ENCODE assay signal across 25 cellular contexts in genomic region chr19:45358213-45358792, GRCh38. TPM values are rescaled to one million over a fixed set of nuclear protein-coding genes. Genes with fewer than 3 reads are reported as not detected.
DNase-seq lines count a peak whose midpoint lies in the region; ATAC-seq, FAIRE-seq and TF ChIP-seq lines count a peak whose summit lies in the region.
"Had no signal": no experiment of that assay in that cellular context is flagged by ENCODE, and none has a peak within 500 bp of the region (broad histone marks: within the 10 kb centered on the region; RNA-seq: fewer than 3 reads in every experiment).

No MANE protein-coding gene starts in this region.

- no peak for TF ChIP-seq EP300 in HepG2 (IDR thresholded peaks at IDR 0.05; ENCODE audit: low read depth in 2 of 2, low read length in 2 of 2)
- TF ChIP-seq EP300 in HepG2 (CRISPR knock-in tag; IDR thresholded peaks at IDR 0.05; ENCODE audit: borderline replicate concordance) = no peak

- no peak overlapping the region for H3K4me3 Mint-ChIP-seq in astrocyte (ENCODE audit: unreplicated experiment)
- H3K4me3 Mint-ChIP-seq: IgD-negative memory B cell had no signal

- no peak for TF ChIP-seq RAD21 in HepG2 (CRISPR knock-in tag; IDR thresholded peaks at IDR 0.05)

- no peaks in the 10 kb centered on the region for H3K27me3 Mint-ChIP-seq in astrocyte (ENCODE audit: low read depth, unreplicated experiment)
- H3K27me3 Mint-ChIP-seq: IgD-negative memory B cell had no signal

- H3K4me1 ChIP-seq in HepG2 (ENCODE audit: insufficient read depth, low read length) (no peaks in the 10 kb centered on the region), right lobe of liver (no peaks in the 10 kb centered on the region), astrocyte (ENCODE audit: insufficient read depth, low read length) (no peaks in the 10 kb centered on the region), kidney (ENCODE audit: control insufficient read depth in 1 of 2, insufficient read depth in 1 of 2, low read depth in 1 of 2, low read length in 2 of 2) (no peaks in the 10 kb centered on the region)
- H3K4me1 ChIP-seq: BE2C had no signal

- H3K79me2 ChIP-seq in HepG2 (ENCODE audit: insufficient read depth, low read length) (no peaks in the 10 kb centered on the region), astrocyte (ENCODE audit: insufficient read depth, low read length) (no peaks in the 10 kb centered on the region)

- H3K4me2 ChIP-seq in HepG2 (ENCODE audit: low read depth, low read length) = no peak overlapping the region
- no peak overlapping the region for H3K4me2 ChIP-seq in astrocyte (ENCODE audit: low read length)

- intact Hi-C loops in HepG2 (cut with micrococcal nuclease; ENCODE audit: unreplicated experiment) (no loop called here), right lobe of liver (cut with DNase I) (no loop called here), kidney (cut with DNase I) (no loop called here)

- no TSS peak for BruUV-seq in HepG2 (replicated peaks; lab: Mats Ljungman, UMichigan)

- TF ChIP-seq CTCF in HepG2 (CRISPR knock-in tag; IDR thresholded peaks at IDR 0.05) (no peak), right lobe of liver (IDR thresholded peaks at IDR 0.05) (no peak), astrocyte (IDR thresholded peaks at IDR 0.05; ENCODE audit: insufficient read depth, low read depth, low read length) (no peak), kidney (IDR thresholded peaks at IDR 0.05; ENCODE audit: borderline replicate concordance, extremely low read depth, insufficient read depth) (no peak)

- TF ChIP-seq POLR2A in HepG2 (IDR thresholded peaks at IDR 0.05; ENCODE audit: insufficient read depth in 1 of 2, low read depth in 2 of 2, low read length in 2 of 2) = no peak
- TF ChIP-seq POLR2A in right lobe of liver (IDR thresholded peaks at IDR 0.05) = no peak

- H3K27ac Mint-ChIP-seq in astrocyte (ENCODE audit: unreplicated experiment) = peak overlapping the region; percentile 58
- H3K27ac Mint-ChIP-seq: IgD-negative memory B cell had no signal

- POLR2A ChIA-PET in HepG2 (lab: Yijun Ruan, JAX) = interaction anchor here (0.6 kb wide), 1 partner anchor 359 kb away, joined by 5 read pairs; no protein-coding TSS in a partner anchor

- 94% methylated on average over 12 of the region's 12 CpGs for WGBS in HepG2 (ENCODE audit: low lambda C conversion rate)
- WGBS in right lobe of liver (ENCODE audit: insufficient coverage, low coverage, low lambda C conversion rate, missing lambda C conversion rate) = 92% methylated on average over 6 of the region's 12 CpGs

- no peak overlapping the region for H3K4me3 ChIP-seq in HepG2 (replicated peaks in 1 of 3; ENCODE audit: insufficient read depth in 1 of 3, low read depth in 2 of 3, low read length in 3 of 3)
- H3K4me3 ChIP-seq in right lobe of liver = no peak overlapping the region
- H3K4me3 ChIP-seq in astrocyte (ENCODE audit: insufficient read depth, low read depth, low read length) = no peak overlapping the region
- H3K4me3 ChIP-seq in kidney (ENCODE audit: low read length in 2 of 2) = no peak overlapping the region
- H3K4me3 ChIP-seq: SK-N-MC had no signal

- H3K36me3 Mint-ChIP-seq in astrocyte (ENCODE audit: low read depth, unreplicated experiment) = peaks cover 53% of the 10 kb centered on the region

- H3K27me3 ChIP-seq in HepG2 (ENCODE audit: control insufficient read depth in 1 of 2, insufficient read depth in 2 of 2, low read length in 2 of 2) = no peaks in the 10 kb centered on the region
- no peaks in the 10 kb centered on the region for H3K27me3 ChIP-seq in right lobe of liver
- no peaks in the 10 kb centered on the region for H3K27me3 ChIP-seq in astrocyte (ENCODE audit: insufficient read depth, low read length)
- H3K27me3 ChIP-seq: BE2C had no signal

- DNase-seq in HepG2 (ENCODE audit: low spot score) (no peak), right lobe of liver (no peak), astrocyte (ENCODE audit: low read depth) (no peak), kidney (peak; percentile 59), frontal cortex (ENCODE audit: low spot score in 2 of 2) (no peak)
- DNase-seq: BE2C, COR-L47, DND-41, Karpas-422, MV-4-11, NCI-H1105 treated with DMSO at 0.1 percent for 48 hours, NCI-H2029 treated with DMSO at 0.1 percent for 48 hours, NCI-H345, NCI-H524 treated with DMSO at 0.1 percent for 48 hours, PC-3, SHP77 treated with DMSO at 0.1 percent for 48 hours had no signal

- no peaks in the 10 kb centered on the region for H3K9me3 Mint-ChIP-seq in astrocyte (ENCODE audit: unreplicated experiment)
- H3K9me3 Mint-ChIP-seq: IgD-negative memory B cell had no signal

- ATAC-seq in HepG2 = no peak
- no peak for ATAC-seq in right lobe of liver
- ATAC-seq in GM21786 (IDR thresholded peaks at IDR 0.05; ENCODE audit: unreplicated experiment) = no peak
- ATAC-seq in GM19324 (IDR thresholded peaks at IDR 0.05; ENCODE audit: low FRiP score, unreplicated experiment) = no peak
- ATAC-seq in GM21529 (IDR thresholded peaks at IDR 0.05; ENCODE audit: unreplicated experiment) = no peak
- ATAC-seq: PC-3 had no signal

- CTCF ChIA-PET in HepG2 (lab: Yijun Ruan, JAX; ENCODE audit: low intra/inter-chr PET ratio, low total read pairs) = no interaction called here

- in situ Hi-C loops in HepG2 (cut with HindIII; ENCODE audit: extremely low pct_ligation_motif_present, low pct_unique_long_range_greater_than_20kb) = no loop called here

- FAIRE-seq in HepG2 (lab: Jason Lieb, UNC) (no peak), astrocyte (lab: Jason Lieb, UNC) (no peak), kidney (lab: Jason Lieb, UNC) (no peak), frontal cortex (lab: Jason Lieb, UNC) (no peak)
- FAIRE-seq: GM12891, H1 had no signal

- H3K27ac ChIP-seq in HepG2 (ENCODE audit: extremely low read length, insufficient read depth, low read length) (no peak overlapping the region), right lobe of liver (no peak overlapping the region), astrocyte (ENCODE audit: low read depth, low read length) (no peak overlapping the region), kidney (ENCODE audit: low read depth in 2 of 2, low read length in 2 of 2) (no peak overlapping the region)
- H3K27ac ChIP-seq: SK-N-MC had no signal

- peaks cover 24 to 69% of the 10 kb centered on the region in 2 experiments for H3K36me3 ChIP-seq in HepG2 (replicated peaks in 1 of 2; ENCODE audit: control insufficient read depth in 1 of 2, insufficient read depth in 2 of 2, low read length in 2 of 2)
- peaks cover 0 to 5% (median 0%) of the 10 kb centered on the region in 4 donors for H3K36me3 ChIP-seq in right lobe of liver
- peaks cover 6% of the 10 kb centered on the region for H3K36me3 ChIP-seq in astrocyte (ENCODE audit: insufficient read depth, low read length)
- peaks cover 3 to 11% of the 10 kb centered on the region in 2 donors for H3K36me3 ChIP-seq in kidney (ENCODE audit: control insufficient read depth in 1 of 2, insufficient read depth in 2 of 2, low read length in 2 of 2)

- no peaks in the 10 kb centered on the region for H3K4me1 Mint-ChIP-seq in astrocyte (ENCODE audit: low read depth, unreplicated experiment)

- 0 out of 2 replicates have a peak, but pooled peaks cover 3% of the 10 kb centered on the region for H4K20me1 ChIP-seq in HepG2 (ENCODE audit: insufficient read depth, low read length)
- peaks cover 29% of the 10 kb centered on the region for H4K20me1 ChIP-seq in astrocyte (ENCODE audit: insufficient read depth, low read length)

- no peak overlapping the region for H3K9ac ChIP-seq in HepG2 (ENCODE audit: insufficient read depth, low read depth, low read length)
- H3K9ac ChIP-seq in astrocyte (ENCODE audit: low read length) = no peak overlapping the region
- H3K9ac ChIP-seq in kidney (ENCODE audit: low read length in 2 of 2) = no peak overlapping the region

- H3K9me3 ChIP-seq in HepG2 (ENCODE audit: low read length) = no peaks in the 10 kb centered on the region
- no peaks in the 10 kb centered on the region for H3K9me3 ChIP-seq in right lobe of liver
- H3K9me3 ChIP-seq in astrocyte (ENCODE audit: insufficient read depth, low read depth, low read length) = peaks cover 2% of the 10 kb centered on the region
- no peaks in the 10 kb centered on the region for H3K9me3 ChIP-seq in kidney (ENCODE audit: control insufficient read depth in 1 of 2, low read length in 2 of 2)
- H3K9me3 ChIP-seq: BE2C had no signal

- H2AFZ ChIP-seq in HepG2 (ENCODE audit: low read length) (no peak overlapping the region), astrocyte (ENCODE audit: low read depth, low read length) (no peak overlapping the region)

RNA-seq across cellular contexts. Expression of gene ERCC2, which starts 12.1 kb away (rescaled TPM):
- total RNA-seq in HepG2 (2016; rRNA removed; fragmentation: Illumina TruSeq; extraction: Trizol) = 20.5 and 25.4 TPM in 2 replicates
- 4.8 and 6.0 TPM in 2 replicates for total RNA-seq in HepG2 (2016; cell fraction: cytosol; rRNA removed; fragmentation: Illumina TruSeq; extraction: Trizol; ENCODE audit: low read depth)
- 17.4 and 24.0 TPM in 2 replicates for total RNA-seq in HepG2 (2016; cell fraction: insoluble cytoplasmic fraction; rRNA removed; fragmentation: Illumina TruSeq; extraction: Trizol)
- total RNA-seq in HepG2 (2016; cell fraction: membrane; rRNA removed; fragmentation: Illumina TruSeq; extraction: Trizol) = 10.7 and 11.8 TPM in 2 replicates
- 18.4 and 26.1 TPM in 2 replicates for total RNA-seq in HepG2 (2016; cell fraction: nucleus; rRNA removed; fragmentation: Illumina TruSeq; extraction: Trizol)
- polyA plus RNA-seq in HepG2 (2011; rRNA removed) = 49.2 and 63.4 TPM in 2 replicates
- polyA plus RNA-seq in HepG2 (2011; cell fraction: cytosol; rRNA removed) = 18.2 and 21.9 TPM in 2 replicates
- 186 and 287 TPM in 2 replicates for polyA plus RNA-seq in HepG2 (2011; cell fraction: nucleus; rRNA removed)
- polyA plus RNA-seq in HepG2 (2012) = 34.7 and 38.8 TPM in 2 replicates
- 6.0 and 6.6 TPM in 2 replicates for polyA plus RNA-seq in HepG2 (2016; cell fraction: cytosol; fragmentation: Illumina TruSeq; extraction: Trizol; ENCODE audit: low read depth)
- polyA plus RNA-seq in HepG2 (2016; cell fraction: insoluble cytoplasmic fraction; fragmentation: Illumina TruSeq; extraction: Trizol; ENCODE audit: low read depth) = 21.0 and 26.5 TPM in 2 replicates
- 12.1 and 13.4 TPM in 2 replicates for polyA plus RNA-seq in HepG2 (2016; cell fraction: membrane; fragmentation: Illumina TruSeq; extraction: Trizol; ENCODE audit: low read depth)
- polyA plus RNA-seq in HepG2 (2016; cell fraction: nucleus; fragmentation: Illumina TruSeq; extraction: Trizol; ENCODE audit: insufficient read depth, low read depth) = 89.8 and 93.0 TPM in 2 replicates
- polyA minus RNA-seq in HepG2 (2011; rRNA and poly(A)+ RNA removed; ENCODE audit: low replicate concordance) = 22.0 and 75.7 TPM in 2 replicates
- polyA minus RNA-seq in HepG2 (2011; cell fraction: cytosol; rRNA and poly(A)+ RNA removed) = 19.7 and 20.4 TPM in 2 replicates
- 28.0 and 29.0 TPM in 2 replicates for polyA minus RNA-seq in HepG2 (2011; cell fraction: nucleus; rRNA and poly(A)+ RNA removed)
- 10 to 100 TPM in 5 of 6 experiments, 1 to 10 TPM in 1; 9.8 to 13.7 (median 11.3) TPM for total RNA-seq in right lobe of liver
- 38.9 and 44.7 TPM in 2 replicates for total RNA-seq in astrocyte
- total RNA-seq in kidney = 19.0 TPM
- 16.7 TPM for polyA plus RNA-seq in kidney (ENCODE audit: insufficient read depth, low read depth, low replicate concordance)
- total RNA-seq in frontal cortex = 14.3 TPM

RNA-seq across cellular contexts. Expression of gene KLC3, which starts 17.8 kb away (rescaled TPM):
- total RNA-seq in HepG2 (2016; rRNA removed; fragmentation: Illumina TruSeq; extraction: Trizol) (not detected in 2 replicates), right lobe of liver (under 1 TPM in 2 of 6 experiments, not detected in 4; 0.22 to 0.26 TPM), astrocyte (0.62 and 1.2 TPM in 2 replicates), kidney (3.3 TPM), frontal cortex (0.41 TPM)
- total RNA-seq in HepG2 (2016; cell fraction: cytosol; rRNA removed; fragmentation: Illumina TruSeq; extraction: Trizol; ENCODE audit: low read depth) = not detected in 2 replicates
- total RNA-seq in HepG2 (2016; cell fraction: insoluble cytoplasmic fraction; rRNA removed; fragmentation: Illumina TruSeq; extraction: Trizol) = not detected in 2 replicates
- total RNA-seq in HepG2 (2016; cell fraction: membrane; rRNA removed; fragmentation: Illumina TruSeq; extraction: Trizol) = not detected in 2 replicates
- total RNA-seq in HepG2 (2016; cell fraction: nucleus; rRNA removed; fragmentation: Illumina TruSeq; extraction: Trizol) = not detected in 2 replicates
- polyA plus RNA-seq in HepG2 (2011; rRNA removed) (0.13 and 0.26 TPM in 2 replicates), kidney (ENCODE audit: insufficient read depth, low read depth, low replicate concordance) (4.5 TPM)
- polyA plus RNA-seq in HepG2 (2011; cell fraction: cytosol; rRNA removed) = 0.09 and 0.20 TPM in 2 replicates
- 0.37 and 0.40 TPM in 2 replicates for polyA plus RNA-seq in HepG2 (2011; cell fraction: nucleus; rRNA removed)
- 0.15 TPM in 1 of 2 replicates, not detected in the other for polyA plus RNA-seq in HepG2 (2012)
- polyA plus RNA-seq in HepG2 (2016; cell fraction: cytosol; fragmentation: Illumina TruSeq; extraction: Trizol; ENCODE audit: low read depth) = not detected in 2 replicates
- not detected in 2 replicates for polyA plus RNA-seq in HepG2 (2016; cell fraction: insoluble cytoplasmic fraction; fragmentation: Illumina TruSeq; extraction: Trizol; ENCODE audit: low read depth)
- polyA plus RNA-seq in HepG2 (2016; cell fraction: membrane; fragmentation: Illumina TruSeq; extraction: Trizol; ENCODE audit: low read depth) = not detected in 2 replicates
- polyA plus RNA-seq in HepG2 (2016; cell fraction: nucleus; fragmentation: Illumina TruSeq; extraction: Trizol; ENCODE audit: insufficient read depth, low read depth) = not detected in 2 replicates
- polyA minus RNA-seq in HepG2 (2011; rRNA and poly(A)+ RNA removed; ENCODE audit: low replicate concordance) = 0.46 TPM in 1 of 2 replicates, not detected in the other
- not detected in 2 replicates for polyA minus RNA-seq in HepG2 (2011; cell fraction: cytosol; rRNA and poly(A)+ RNA removed)
- polyA minus RNA-seq in HepG2 (2011; cell fraction: nucleus; rRNA and poly(A)+ RNA removed) = not detected in 2 replicates
- polyA plus RNA-seq: IgD-negative memory B cell had no signal

RNA-seq across cellular contexts. Expression of gene CKM, which starts 35.6 kb away (rescaled TPM):
- 0.27 and 0.80 TPM in 2 replicates for total RNA-seq in HepG2 (2016; rRNA removed; fragmentation: Illumina TruSeq; extraction: Trizol)
- 0.30 TPM in 1 of 2 replicates, not detected in the other for total RNA-seq in HepG2 (2016; cell fraction: cytosol; rRNA removed; fragmentation: Illumina TruSeq; extraction: Trizol; ENCODE audit: low read depth)
- total RNA-seq in HepG2 (2016; cell fraction: insoluble cytoplasmic fraction; rRNA removed; fragmentation: Illumina TruSeq; extraction: Trizol) = 0.25 and 0.58 TPM in 2 replicates
- total RNA-seq in HepG2 (2016; cell fraction: membrane; rRNA removed; fragmentation: Illumina TruSeq; extraction: Trizol) = 0.28 TPM in 2 replicates
- total RNA-seq in HepG2 (2016; cell fraction: nucleus; rRNA removed; fragmentation: Illumina TruSeq; extraction: Trizol) = not detected in 2 replicates
- 0.54 and 0.59 TPM in 2 replicates for polyA plus RNA-seq in HepG2 (2011; rRNA removed)
- polyA plus RNA-seq in HepG2 (2011; cell fraction: cytosol; rRNA removed) = 0.85 and 1.2 TPM in 2 replicates
- 0.69 and 0.71 TPM in 2 replicates for polyA plus RNA-seq in HepG2 (2011; cell fraction: nucleus; rRNA removed)
- 1.1 and 1.2 TPM in 2 replicates for polyA plus RNA-seq in HepG2 (2012)
- polyA plus RNA-seq in HepG2 (2016; cell fraction: cytosol; fragmentation: Illumina TruSeq; extraction: Trizol; ENCODE audit: low read depth) = 0.33 TPM in 2 replicates
- 0.42 and 0.59 TPM in 2 replicates for polyA plus RNA-seq in HepG2 (2016; cell fraction: insoluble cytoplasmic fraction; fragmentation: Illumina TruSeq; extraction: Trizol; ENCODE audit: low read depth)
- 0.19 and 0.22 TPM in 2 replicates for polyA plus RNA-seq in HepG2 (2016; cell fraction: membrane; fragmentation: Illumina TruSeq; extraction: Trizol; ENCODE audit: low read depth)
- 0.38 and 0.65 TPM in 2 replicates for polyA plus RNA-seq in HepG2 (2016; cell fraction: nucleus; fragmentation: Illumina TruSeq; extraction: Trizol; ENCODE audit: insufficient read depth, low read depth)
- 0.16 TPM in 1 of 2 replicates, not detected in the other for polyA minus RNA-seq in HepG2 (2011; rRNA and poly(A)+ RNA removed; ENCODE audit: low replicate concordance)
- 0.49 TPM in 1 of 2 replicates, not detected in the other for polyA minus RNA-seq in HepG2 (2011; cell fraction: cytosol; rRNA and poly(A)+ RNA removed)
- polyA minus RNA-seq in HepG2 (2011; cell fraction: nucleus; rRNA and poly(A)+ RNA removed) = 0.26 TPM in 1 of 2 replicates, not detected in the other
- 10 to 100 TPM in 1 of 6 experiments, 1 to 10 TPM in 2, under 1 TPM in 2, not detected in 1; 0.42 to 25.6 (median 1.1) TPM for total RNA-seq in right lobe of liver
- not detected in 2 replicates for total RNA-seq in astrocyte
- total RNA-seq in kidney = not detected
- polyA plus RNA-seq in kidney (ENCODE audit: insufficient read depth, low read depth, low replicate concordance) = 1.3 TPM
- total RNA-seq in frontal cortex = not detected
- total RNA-seq: A673, H1, M059J, PC-3 had no signal
- polyA plus RNA-seq: IgD-negative memory B cell had no signal

RNA-seq across cellular contexts. Expression of gene PPP1R13L, which starts 46.6 kb away (rescaled TPM):
- 1.3 and 1.6 TPM in 2 replicates for total RNA-seq in HepG2 (2016; rRNA removed; fragmentation: Illumina TruSeq; extraction: Trizol)
- 1.1 TPM in 2 replicates for total RNA-seq in HepG2 (2016; cell fraction: cytosol; rRNA removed; fragmentation: Illumina TruSeq; extraction: Trizol; ENCODE audit: low read depth)
- 1.5 and 1.9 TPM in 2 replicates for total RNA-seq in HepG2 (2016; cell fraction: insoluble cytoplasmic fraction; rRNA removed; fragmentation: Illumina TruSeq; extraction: Trizol)
- total RNA-seq in HepG2 (2016; cell fraction: membrane; rRNA removed; fragmentation: Illumina TruSeq; extraction: Trizol) = 2.2 and 2.4 TPM in 2 replicates
- 3.1 and 3.3 TPM in 2 replicates for total RNA-seq in HepG2 (2016; cell fraction: nucleus; rRNA removed; fragmentation: Illumina TruSeq; extraction: Trizol)
- 6.6 and 8.8 TPM in 2 replicates for polyA plus RNA-seq in HepG2 (2011; rRNA removed)
- polyA plus RNA-seq in HepG2 (2011; cell fraction: cytosol; rRNA removed) = 3.8 and 5.5 TPM in 2 replicates
- 38.9 and 47.2 TPM in 2 replicates for polyA plus RNA-seq in HepG2 (2011; cell fraction: nucleus; rRNA removed)
- 18.0 and 19.6 TPM in 2 replicates for polyA plus RNA-seq in HepG2 (2012)
- 0.78 and 1.1 TPM in 2 replicates for polyA plus RNA-seq in HepG2 (2016; cell fraction: cytosol; fragmentation: Illumina TruSeq; extraction: Trizol; ENCODE audit: low read depth)
- 3.8 and 3.9 TPM in 2 replicates for polyA plus RNA-seq in HepG2 (2016; cell fraction: insoluble cytoplasmic fraction; fragmentation: Illumina TruSeq; extraction: Trizol; ENCODE audit: low read depth)
- 1.6 and 1.9 TPM in 2 replicates for polyA plus RNA-seq in HepG2 (2016; cell fraction: membrane; fragmentation: Illumina TruSeq; extraction: Trizol; ENCODE audit: low read depth)
- 8.3 and 10.5 TPM in 2 replicates for polyA plus RNA-seq in HepG2 (2016; cell fraction: nucleus; fragmentation: Illumina TruSeq; extraction: Trizol; ENCODE audit: insufficient read depth, low read depth)
- 6.9 and 17.3 TPM in 2 replicates for polyA minus RNA-seq in HepG2 (2011; rRNA and poly(A)+ RNA removed; ENCODE audit: low replicate concordance)
- polyA minus RNA-seq in HepG2 (2011; cell fraction: cytosol; rRNA and poly(A)+ RNA removed) = 13.4 and 14.9 TPM in 2 replicates
- polyA minus RNA-seq in HepG2 (2011; cell fraction: nucleus; rRNA and poly(A)+ RNA removed) = 8.0 and 9.2 TPM in 2 replicates
- total RNA-seq in right lobe of liver = 10 to 100 TPM in 4 of 6 experiments, 1 to 10 TPM in 2; 6.9 to 22.9 (median 14.6) TPM
- total RNA-seq in astrocyte = 56.6 and 56.7 TPM in 2 replicates
- 32.4 TPM for total RNA-seq in kidney
- 21.4 TPM for polyA plus RNA-seq in kidney (ENCODE audit: insufficient read depth, low read depth, low replicate concordance)
- total RNA-seq in frontal cortex = under 0.01 TPM

RNA-seq across cellular contexts. Expression of gene POLR1G, which starts 48.1 kb away (rescaled TPM):
- total RNA-seq in HepG2 (2016; rRNA removed; fragmentation: Illumina TruSeq; extraction: Trizol) (20.8 and 23.3 TPM in 2 replicates), right lobe of liver (1 to 10 TPM; 1.3 to 4.5 (median 3.2) TPM), astrocyte (10.9 and 12.8 TPM in 2 replicates), kidney (3.9 TPM), frontal cortex (3.7 TPM)
- total RNA-seq in HepG2 (2016; cell fraction: cytosol; rRNA removed; fragmentation: Illumina TruSeq; extraction: Trizol; ENCODE audit: low read depth) = 2.6 TPM in 2 replicates
- total RNA-seq in HepG2 (2016; cell fraction: insoluble cytoplasmic fraction; rRNA removed; fragmentation: Illumina TruSeq; extraction: Trizol) = 19.8 and 20.1 TPM in 2 replicates
- total RNA-seq in HepG2 (2016; cell fraction: membrane; rRNA removed; fragmentation: Illumina TruSeq; extraction: Trizol) = 7.7 and 8.2 TPM in 2 replicates
- total RNA-seq in HepG2 (2016; cell fraction: nucleus; rRNA removed; fragmentation: Illumina TruSeq; extraction: Trizol) = 9.2 and 11.6 TPM in 2 replicates
- polyA plus RNA-seq in HepG2 (2011; rRNA removed) (3.5 and 4.3 TPM in 2 replicates), kidney (ENCODE audit: insufficient read depth, low read depth, low replicate concordance) (2.4 TPM)
- polyA plus RNA-seq in HepG2 (2011; cell fraction: cytosol; rRNA removed) = 2.5 and 3.4 TPM in 2 replicates
- 2.3 and 2.6 TPM in 2 replicates for polyA plus RNA-seq in HepG2 (2011; cell fraction: nucleus; rRNA removed)
- polyA plus RNA-seq in HepG2 (2012) = 3.3 and 3.7 TPM in 2 replicates
- polyA plus RNA-seq in HepG2 (2016; cell fraction: cytosol; fragmentation: Illumina TruSeq; extraction: Trizol; ENCODE audit: low read depth) = 1.6 and 1.7 TPM in 2 replicates
- polyA plus RNA-seq in HepG2 (2016; cell fraction: insoluble cytoplasmic fraction; fragmentation: Illumina TruSeq; extraction: Trizol; ENCODE audit: low read depth) = 21.9 and 22.7 TPM in 2 replicates
- 5.1 and 5.5 TPM in 2 replicates for polyA plus RNA-seq in HepG2 (2016; cell fraction: membrane; fragmentation: Illumina TruSeq; extraction: Trizol; ENCODE audit: low read depth)
- polyA plus RNA-seq in HepG2 (2016; cell fraction: nucleus; fragmentation: Illumina TruSeq; extraction: Trizol; ENCODE audit: insufficient read depth, low read depth) = 16.0 and 16.6 TPM in 2 replicates
- polyA minus RNA-seq in HepG2 (2011; rRNA and poly(A)+ RNA removed; ENCODE audit: low replicate concordance) = 4.8 and 9.0 TPM in 2 replicates
- 4.7 and 6.7 TPM in 2 replicates for polyA minus RNA-seq in HepG2 (2011; cell fraction: cytosol; rRNA and poly(A)+ RNA removed)
- 1.7 and 1.9 TPM in 2 replicates for polyA minus RNA-seq in HepG2 (2011; cell fraction: nucleus; rRNA and poly(A)+ RNA removed)
